22 cellular contexts compared by ENCODE assay signal in the genomic region with DNA sequence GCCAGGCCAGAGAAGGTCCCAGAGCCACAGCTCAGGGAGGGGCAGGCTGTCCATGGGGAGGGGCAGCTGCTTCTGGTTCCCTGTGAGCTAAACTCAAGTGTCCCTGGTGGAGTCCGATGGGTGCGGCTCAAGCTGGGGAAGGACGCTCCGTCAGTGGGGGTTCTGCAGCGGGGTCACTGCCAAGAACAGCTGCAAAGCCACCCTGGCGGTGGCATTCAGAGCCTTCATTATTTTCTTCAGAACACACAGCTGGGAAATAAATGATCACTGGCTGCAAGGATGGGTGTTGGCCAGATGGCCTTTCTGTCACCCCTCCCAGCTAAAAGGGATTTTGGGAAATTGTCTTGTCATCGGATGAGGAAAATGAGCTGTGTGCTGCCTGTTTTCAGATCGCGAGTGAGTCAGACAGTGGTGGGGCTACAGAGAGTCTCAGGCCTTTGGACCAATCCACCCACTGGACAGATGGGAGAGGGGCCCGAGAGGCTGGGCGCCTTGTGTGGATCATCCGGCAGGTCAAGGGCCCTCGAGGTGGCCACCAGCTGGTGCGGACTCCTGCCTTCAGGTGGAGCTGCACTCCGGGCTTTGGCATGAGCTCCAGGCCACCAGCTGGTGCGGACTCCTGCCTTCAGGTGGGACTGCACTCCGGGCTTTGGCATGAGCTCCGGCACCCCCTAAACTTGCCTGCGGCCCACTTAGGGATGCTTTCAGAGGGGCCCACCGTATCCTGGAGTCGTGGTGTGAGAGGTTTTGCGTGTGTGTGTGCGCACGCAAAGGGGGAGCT. TPM values are rescaled to one million over a fixed set of nuclear protein-coding genes. Genes with fewer than 3 reads are reported as not detected.
DNase-seq lines count a peak whose midpoint lies in the region; ATAC-seq and TF ChIP-seq lines count a peak whose summit lies in the region.
"Had no signal": no experiment of that assay in that cellular context is flagged by ENCODE, and none has a peak within 500 bp of the region (broad histone marks: within the 10 kb centered on the region; RNA-seq: fewer than 3 reads in every experiment).

No MANE protein-coding gene starts in this region.

- H3K36me3 ChIP-seq in heart right ventricle (no peaks in the 10 kb centered on the region), psoas muscle (ENCODE audit: insufficient read depth in 1 of 2, low read depth in 1 of 2) (no peaks in the 10 kb centered on the region)
- H3K36me3 ChIP-seq: brain microvascular endothelial cell had no signal

- peak; percentile 39 for DNase-seq in GM03348 (ENCODE audit: low spot score)
- peak in 1 of 2 donors; percentile 26 for DNase-seq in heart right ventricle
- DNase-seq in psoas muscle, result peak; percentile 53 to 72
- no peak for DNase-seq in activated effector memory CD4-positive, alpha-beta T cell treated with Interleukin-2 at 50 U/mL for 16 hours
- DNase-seq in DMS114 treated with DMSO at 0.1 percent for 48 hours (lab: John Stamatoyannopoulos, UW; ENCODE audit: unreplicated experiment), result no peak
- DNase-seq: ACHN; activated CD4-positive, alpha-beta T cell treated with anti-CD3 and anti-CD28 coated beads, Interleukin-2, amount 50 U/mL, for 48 hours; activated T-cell treated with anti-CD3 and anti-CD28 coated beads, Interleukin-2, amount 50 U/mL, for 1 hour; brain microvascular endothelial cell; CD4-positive, alpha-beta T cell; cortex of kidney; DMS79; immature natural killer cell; NCI-H1048; NCI-H2029 treated with DMSO at 0.1 percent for 48 hours; NCI-H446; SHP77; stimulated activated naive CD4-positive, alpha-beta T cell treated with Interleukin-2 at 50 U/mL for 16 hours; T-helper 1 cell had no signal

- 80 to 82% methylated on average over 24 of the region's 24 CpGs for WGBS in heart right ventricle, 2 donors
- 47 to 65% (median 58%) methylated on average over 22 to 24 of the region's 24 CpGs for WGBS in psoas muscle, 3 donors

- H3K27ac ChIP-seq in angular gyrus (ENCODE audit: low read depth, low read length), result peak overlapping the region; percentile 13
- H3K27ac ChIP-seq in heart right ventricle, result no peak overlapping the region
- H3K27ac ChIP-seq in psoas muscle, result no peak overlapping the region
- H3K27ac ChIP-seq: brain microvascular endothelial cell had no signal

- H3K4me3 ChIP-seq in heart right ventricle, result no peak overlapping the region
- H3K4me3 ChIP-seq in psoas muscle, result no peak overlapping the region

- no peaks in the 10 kb centered on the region for H3K9me3 ChIP-seq in heart right ventricle
- no peaks in the 10 kb centered on the region for H3K9me3 ChIP-seq in psoas muscle

- H3K4me1 ChIP-seq in heart right ventricle, result no peaks in the 10 kb centered on the region
- H3K4me1 ChIP-seq in psoas muscle, result no peaks in the 10 kb centered on the region

- H3K27me3 ChIP-seq in heart right ventricle, result no peaks in the 10 kb centered on the region
- peaks cover 0 to 21% (median 4%) of the 10 kb centered on the region in 3 donors for H3K27me3 ChIP-seq in psoas muscle (ENCODE audit: insufficient read depth in 3 of 3, low read length in 2 of 3)
- H3K27me3 ChIP-seq: brain microvascular endothelial cell had no signal

- ATAC-seq in heart right ventricle (peak in 7 of 8 donors; percentile 21 to 70 (median 43)), psoas muscle (peak; percentile 27 to 66 (median 38)), GM18519 (IDR thresholded peaks at IDR 0.05; ENCODE audit: low FRiP score, unreplicated experiment) (no peak), HG02763 (IDR thresholded peaks at IDR 0.05; ENCODE audit: unreplicated experiment) (no peak)

- no peak for TF ChIP-seq CTCF in heart right ventricle (IDR thresholded peaks at IDR 0.05)
- TF ChIP-seq CTCF in psoas muscle (IDR thresholded peaks at IDR 0.05), result no peak

- intact Hi-C loops in heart right ventricle (cut with DNase I), result no loop called here
- intact Hi-C loops in psoas muscle (cut with DNase I), result no loop called here

RNA-seq across cellular contexts. Expression of a gene that starts 17.9 kb away (rescaled TPM):
- total RNA-seq in heart right ventricle (10 to 100 TPM in 4 of 10 donors, 1 to 10 TPM in 6; 2.5 to 19.4 (median 4.4) TPM), psoas muscle (1 to 10 TPM; 4.4 to 7.2 (median 6.5) TPM)
- polyA plus RNA-seq in heart right ventricle (10 to 100 TPM in 1 of 2 donors, 1 to 10 TPM in 1; 9.3 to 12.7 TPM), psoas muscle (1 to 10 TPM; 2.0 to 2.4 (median 2.4) TPM)
- polyA plus RNA-seq: immature natural killer cell had no signal

Comparison
In these comparisons a context has a peak if more than half of its experiments do, and no peak if none do; other contexts are left out.
1. DNase-seq: peak in GM03348 (single experiment) and psoas muscle (2 of 2); none in activated effector memory CD4-positive, alpha-beta T cell treated with Interleukin-2 at 50 U/mL for 16 hours (single experiment) and DMS114 treated with DMSO at 0.1 percent for 48 hours (single experiment).
2. ATAC-seq: peak in heart right ventricle (7 of 8) and psoas muscle (4 of 4); none in GM18519 (single experiment) and HG02763 (single experiment).